Comparison of ENCODE assay signal across 8 cellular contexts in the genomic region with DNA sequence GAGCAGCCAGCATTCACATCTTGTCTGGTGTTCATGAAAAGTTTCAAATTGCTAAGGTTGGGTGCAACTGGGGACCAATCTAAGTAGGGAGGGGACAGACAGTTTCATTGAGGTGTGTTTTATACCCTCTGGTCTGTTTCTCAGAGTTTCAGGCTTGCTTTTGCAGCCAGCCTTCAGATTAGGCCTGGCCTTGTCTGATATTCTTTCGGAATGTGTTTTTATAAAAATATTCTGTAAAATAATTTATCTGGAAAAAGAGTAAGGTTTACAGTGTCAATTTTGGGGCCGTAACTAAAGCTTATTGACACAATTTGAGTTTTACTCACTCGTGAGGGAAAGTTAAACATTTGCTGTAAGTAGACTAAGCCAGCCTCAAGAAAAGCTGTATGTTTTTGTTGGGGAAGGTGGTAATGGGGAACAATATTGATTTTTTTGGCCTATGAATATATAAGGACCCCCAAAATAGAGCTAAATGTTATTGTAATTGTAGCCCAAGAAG. TPM values are rescaled to one million over a fixed set of nuclear protein-coding genes. Genes with fewer than 3 reads are reported as not detected.
A peak's percentile ranks its signal among the peaks of the same experiment; 100 is the strongest.
DNase-seq lines count a peak whose midpoint lies in the region; ATAC-seq and TF ChIP-seq lines count a peak whose summit lies in the region.

No MANE protein-coding gene starts in this region.

- TF ChIP-seq CTCF in brain microvascular endothelial cell (IDR thresholded peaks at IDR 0.05; ENCODE audit: low read depth, low read length, missing control alignments) (no peak), uterus (IDR thresholded peaks at IDR 0.05) (no peak)

- in situ Hi-C loops in brain microvascular endothelial cell (cut with HindIII; ENCODE audit: low pct_ligation_motif_present, low sequenced_read_pairs): no loop called here

- intact Hi-C loops in uterus (cut with DNase I; ENCODE audit: low total_unique reads): no loop called here

- DNase-seq in DMS53 (lab: John Stamatoyannopoulos, UW): peak; percentile 43
- no peak for DNase-seq in brain microvascular endothelial cell
- peak; percentile 39 for DNase-seq in medulla oblongata (ENCODE audit: extremely low spot score)
- DNase-seq in uterus: no peak
- DNase-seq in Kasumi-1 (lab: John Stamatoyannopoulos, UW): no peak
- DNase-seq in SHP77 treated with DMSO at 0.1 percent for 48 hours (lab: John Stamatoyannopoulos, UW): no peak

- H3K4me3 ChIP-seq in brain microvascular endothelial cell (ENCODE audit: low read depth, low read length) (peak overlapping the region; percentile 87), uterus (peak overlapping the region; percentile 81 to 86)

- H3K9me3 ChIP-seq in uterus: no peaks in the 10 kb centered on the region

- H3K27ac ChIP-seq in brain microvascular endothelial cell (peak overlapping the region; percentile 86), uterus (peak overlapping the region; percentile 99)

- no peaks in the 10 kb centered on the region for H3K4me1 ChIP-seq in uterus

- ATAC-seq in GM19463 (IDR thresholded peaks at IDR 0.05; ENCODE audit: unreplicated experiment): peak; percentile 6
- peak; percentile 23 for ATAC-seq in HG03521 (IDR thresholded peaks at IDR 0.05; ENCODE audit: unreplicated experiment)

- no peaks in the 10 kb centered on the region for H3K36me3 ChIP-seq in brain microvascular endothelial cell (replicated peaks)
- no peaks in the 10 kb centered on the region for H3K36me3 ChIP-seq in uterus

- H3K27me3 ChIP-seq in brain microvascular endothelial cell (replicated peaks): no peaks in the 10 kb centered on the region
- no peaks in the 10 kb centered on the region for H3K27me3 ChIP-seq in uterus

- no peak for TF ChIP-seq POLR2A in uterus (IDR thresholded peaks at IDR 0.05)

RNA-seq across cellular contexts. Expression of a gene that starts 1.3 kb away (rescaled TPM):
- 100 to 1,000 TPM in 3 of 4 donors, 10 to 100 TPM in 1; 70.4 to 258 (median 205) TPM for total RNA-seq in uterus

Comparison
In these comparisons a context has a peak if more than half of its experiments do, and no peak if none do; other contexts are left out.
1. DNase-seq: peak in DMS53 (single experiment) and medulla oblongata (single experiment); none in brain microvascular endothelial cell (single experiment), uterus (0 of 2), Kasumi-1 (0 of 2) and SHP77 treated with DMSO at 0.1 percent for 48 hours (single experiment).